In genomic region chr2:241110607-241111442, GRCh38 we compare ENCODE assay signal across 14 cellular contexts. TPM values are rescaled to one million over a fixed set of nuclear protein-coding genes. Genes with fewer than 3 reads are reported as not detected.
A peak's percentile ranks its signal among the peaks of the same experiment; 100 is the strongest.
DNase-seq lines count a peak whose midpoint lies in the region; ATAC-seq, FAIRE-seq and TF ChIP-seq lines count a peak whose summit lies in the region.
"Had no signal": no experiment of that assay in that cellular context is flagged by ENCODE, and none has a peak within 500 bp of the region (broad histone marks: within the 10 kb centered on the region; RNA-seq: fewer than 3 reads in every experiment).

No MANE protein-coding gene starts in this region.

- TF ChIP-seq CTCF in GM12873 (IDR thresholded peaks at IDR 0.05; ENCODE audit: insufficient read depth, low read depth, low read length, missing control alignments) (peak; percentile 2), lower lobe of right lung (IDR thresholded peaks at IDR 0.05) (no peak), tibial nerve (IDR thresholded peaks at IDR 0.05) (no peak)

- 88 to 90% methylated on average over 13 to 15 of the region's 19 CpGs for WGBS in tibial nerve, 2 donors

- peak; percentile 48 for ATAC-seq in GM19324 (IDR thresholded peaks at IDR 0.05; ENCODE audit: low FRiP score, unreplicated experiment)
- ATAC-seq in HG03457 (IDR thresholded peaks at IDR 0.05; ENCODE audit: unreplicated experiment) = peak; percentile 26
- peak in 1 of 2 donors; percentile 27 for ATAC-seq in lower lobe of right lung

- TF ChIP-seq POLR2A in tibial nerve (IDR thresholded peaks at IDR 0.05) = no peak

- peaks cover 4% of the 10 kb centered on the region for H3K36me3 ChIP-seq in lower lobe of right lung
- H3K36me3 ChIP-seq in tibial nerve = peaks cover 0 to 15% (median 0%) of the 10 kb centered on the region in 3 donors
- H3K36me3 ChIP-seq: ascending aorta had no signal

- H3K27me3 ChIP-seq in lower lobe of right lung (ENCODE audit: low read depth) (no peaks in the 10 kb centered on the region), tibial nerve (no peaks in the 10 kb centered on the region)
- H3K27me3 ChIP-seq: ascending aorta had no signal

- H3K4me1 ChIP-seq in lower lobe of right lung (peaks cover 11% of the 10 kb centered on the region), tibial nerve (no peaks in the 10 kb centered on the region)
- H3K4me1 ChIP-seq: ascending aorta had no signal

- no peak for DNase-seq in lower lobe of right lung
- DNase-seq in urothelium cell line (ENCODE audit: low spot score) = no peak
- no peak for DNase-seq in cortex of kidney (lab: John Stamatoyannopoulos, UW)
- DNase-seq in tibial nerve (ENCODE audit: low spot score in 2 of 2) = no peak
- DNase-seq in NCI-H446 treated with DMSO at 0.1 percent for 48 hours (lab: John Stamatoyannopoulos, UW) = no peak
- DNase-seq: DMS53, NCI-H526 had no signal

- H3K27ac ChIP-seq in lower lobe of right lung (peak overlapping the region; percentile 53), tibial nerve (peak overlapping the region in 1 of 4 donors; percentile 45)
- H3K27ac ChIP-seq: ascending aorta had no signal

- no peak overlapping the region for H3K4me3 ChIP-seq in lower lobe of right lung
- no peak overlapping the region for H3K4me3 ChIP-seq in tibial nerve
- H3K4me3 ChIP-seq: ascending aorta, lung had no signal

- no peak for TF ChIP-seq EP300 in tibial nerve (IDR thresholded peaks at IDR 0.05)

- intact Hi-C loops in lower lobe of right lung (cut with DNase I) = no loop called here

- no peak for FAIRE-seq in urothelium cell line (lab: Jason Lieb, UNC)
- FAIRE-seq: H1, TTC549 had no signal

- H3K9me3 ChIP-seq in lower lobe of right lung = no peaks in the 10 kb centered on the region
- no peaks in the 10 kb centered on the region for H3K9me3 ChIP-seq in tibial nerve
- H3K9me3 ChIP-seq: ascending aorta had no signal

RNA-seq across cellular contexts. Expression of gene MTERF4, which starts 8.7 kb away (rescaled TPM):
- total RNA-seq in lower lobe of right lung (32.0 TPM), tibial nerve (10 to 100 TPM; 28.9 to 60.5 (median 38.9) TPM)

RNA-seq across cellular contexts. Expression of gene PASK, which starts 38.4 kb away (rescaled TPM):
- 10.8 TPM for total RNA-seq in lower lobe of right lung
- total RNA-seq in tibial nerve = 1 to 10 TPM; 4.1 to 8.1 (median 5.9) TPM
- total RNA-seq: ascending aorta had no signal

RNA-seq across cellular contexts. Expression of gene PPP1R7, which starts 39.4 kb away (rescaled TPM):
- total RNA-seq in lower lobe of right lung = 58.9 TPM
- 10 to 100 TPM; 29.5 to 53.8 (median 38.1) TPM for total RNA-seq in tibial nerve
